ENCODE assay signal across 12 cellular contexts in the genomic region with DNA sequence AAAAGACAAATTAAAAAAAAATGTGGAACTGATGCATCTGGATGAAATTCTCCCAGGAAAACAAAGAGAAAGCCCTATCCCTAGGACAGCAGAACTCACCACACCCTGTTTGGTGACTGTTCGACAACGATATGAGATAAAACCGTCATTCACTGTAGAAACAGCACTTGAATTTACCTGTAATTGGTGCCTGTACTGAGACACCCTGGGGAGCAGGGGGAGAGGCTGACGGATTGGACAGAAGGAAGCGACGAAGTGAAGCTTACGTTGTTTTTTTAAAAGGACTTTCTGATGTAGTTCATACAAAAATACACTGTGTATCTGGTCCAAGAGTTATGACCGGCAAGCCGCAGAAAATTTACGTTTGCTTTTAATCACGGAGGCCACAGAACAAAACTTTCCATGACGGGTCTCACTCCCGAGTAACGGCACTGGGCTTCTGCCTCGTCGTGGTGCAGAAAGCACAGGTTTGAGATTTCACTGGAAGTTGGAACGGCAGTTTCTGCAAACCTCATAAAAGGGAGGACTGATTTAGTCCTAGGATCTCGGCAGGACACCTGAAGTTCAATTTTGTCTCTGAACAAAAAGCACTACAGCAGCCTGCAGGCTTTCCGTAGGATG. TPM values are rescaled to one million over a fixed set of nuclear protein-coding genes. Genes with fewer than 3 reads are reported as not detected.
DNase-seq lines count a peak whose midpoint lies in the region; ATAC-seq and TF ChIP-seq lines count a peak whose summit lies in the region.
"Had no signal": no experiment of that assay in that cellular context is flagged by ENCODE, and none has a peak within 500 bp of the region (broad histone marks: within the 10 kb centered on the region; RNA-seq: fewer than 3 reads in every experiment).

No MANE protein-coding gene starts in this region.

- H3K27ac Mint-ChIP-seq in stimulated activated naive CD8-positive, alpha-beta T cell treated with anti-CD3 and anti-CD28 coated beads, Interleukin-15, amount 100 ng/mL, for 72 hours, result no peak overlapping the region
- no peak overlapping the region for H3K27ac Mint-ChIP-seq in CD8-positive, alpha-beta T cell
- no peak overlapping the region for H3K27ac Mint-ChIP-seq in CD4-positive, alpha-beta T cell
- H3K27ac Mint-ChIP-seq: stimulated activated memory B cell treated with anti-CD40 and anti-IgM and Interleukin-4, amounts not matched to agents 10 μg/mL and 1 μg/mL and 100 μg/mL, for 72 hours had no signal

- H3K4me1 ChIP-seq in iPS-20b (ENCODE audit: insufficient read depth, low read length), result peaks cover 25% of the 10 kb centered on the region
- no peaks in the 10 kb centered on the region for H3K4me1 ChIP-seq in CD8-positive, alpha-beta T cell (ENCODE audit: insufficient read depth, low read length)

- CTCF ChIA-PET in CD8-positive, alpha-beta T cell (lab: Charles Lee), result no interaction called here
- CTCF ChIA-PET in CD4-positive, alpha-beta T cell (lab: Charles Lee), result interaction anchor here (1.0 kb wide), 1 partner anchor 27 kb away, joined by 3 read pairs; a partner anchor contains a TSS

- no peaks in the 10 kb centered on the region for H3K9me3 Mint-ChIP-seq in stimulated activated naive CD8-positive, alpha-beta T cell treated with anti-CD3 and anti-CD28 coated beads, Interleukin-15, amount 100 ng/mL, for 72 hours
- no peaks in the 10 kb centered on the region for H3K9me3 Mint-ChIP-seq in CD8-positive, alpha-beta T cell
- no peaks in the 10 kb centered on the region for H3K9me3 Mint-ChIP-seq in CD4-positive, alpha-beta T cell
- H3K9me3 Mint-ChIP-seq: stimulated activated memory B cell treated with anti-CD40 and anti-IgM and Interleukin-4, amounts not matched to agents 10 μg/mL and 1 μg/mL and 100 μg/mL, for 72 hours had no signal

- peak overlapping the region; percentile 12 to 45 for H3K4me3 Mint-ChIP-seq in stimulated activated naive CD8-positive, alpha-beta T cell treated with anti-CD3 and anti-CD28 coated beads, Interleukin-15, amount 100 ng/mL, for 72 hours
- no peak overlapping the region for H3K4me3 Mint-ChIP-seq in CD8-positive, alpha-beta T cell
- H3K4me3 Mint-ChIP-seq in CD4-positive, alpha-beta T cell, result no peak overlapping the region
- H3K4me3 Mint-ChIP-seq: stimulated activated memory B cell treated with anti-CD40 and anti-IgM and Interleukin-4, amounts not matched to agents 10 μg/mL and 1 μg/mL and 100 μg/mL, for 72 hours had no signal

- H3K27ac ChIP-seq in iPS-20b (ENCODE audit: low read length), result no peak overlapping the region
- H3K27ac ChIP-seq in CD8-positive, alpha-beta T cell (ENCODE audit: low read depth, low read length), result no peak overlapping the region
- no peak overlapping the region for H3K27ac ChIP-seq in CD4-positive, alpha-beta T cell (ENCODE audit: low read depth, low read length)
- H3K27ac ChIP-seq: HL-60 had no signal

- H3K4me3 ChIP-seq in WI38 (ENCODE audit: low read depth, low read length) (peak overlapping the region; percentile 37), iPS-20b (ENCODE audit: low read length) (peak overlapping the region; percentile 24; the same call in 1 of the 2 replicates)
- no peak overlapping the region for H3K4me3 ChIP-seq in CD8-positive, alpha-beta T cell (ENCODE audit: low read depth, low read length)

- no peak for TF ChIP-seq CTCF in WI38 (IDR thresholded peaks at IDR 0.05; ENCODE audit: low read depth, low read length)
- no peak for TF ChIP-seq CTCF in CD8-positive, alpha-beta T cell (IDR thresholded peaks at IDR 0.05)
- no peak for TF ChIP-seq CTCF in CD4-positive, alpha-beta T cell (IDR thresholded peaks at IDR 0.05)

- no peak for ATAC-seq in stimulated activated naive CD8-positive, alpha-beta T cell treated with anti-CD3 and anti-CD28 coated beads, Interleukin-15, amount 100 ng/mL, for 72 hours
- no peak for ATAC-seq in CD8-positive, alpha-beta T cell
- ATAC-seq in CD4-positive, alpha-beta T cell (ENCODE audit: poor library complexity), result no peak
- ATAC-seq: stimulated activated memory B cell treated with anti-CD40 and anti-IgM and Interleukin-4, amounts not matched to agents 10 μg/mL and 1 μg/mL and 100 μg/mL, for 72 hours had no signal

- H3K9ac ChIP-seq in iPS-20b (ENCODE audit: low read depth, low read length), result peak overlapping the region; percentile 34; the same call in 1 of the 2 replicates

- no peaks in the 10 kb centered on the region for H3K36me3 Mint-ChIP-seq in CD8-positive, alpha-beta T cell
- H3K36me3 Mint-ChIP-seq in CD4-positive, alpha-beta T cell (ENCODE audit: low read depth), result no peaks in the 10 kb centered on the region
- H3K36me3 Mint-ChIP-seq: stimulated activated memory B cell treated with anti-CD40 and anti-IgM and Interleukin-4, amounts not matched to agents 10 μg/mL and 1 μg/mL and 100 μg/mL, for 72 hours had no signal

- POLR2A ChIA-PET in CD8-positive, alpha-beta T cell (lab: Charles Lee), result no interaction called here
- POLR2A ChIA-PET in CD4-positive, alpha-beta T cell (lab: Charles Lee), result no interaction called here

- no peaks in the 10 kb centered on the region for H3K27me3 ChIP-seq in iPS-20b (ENCODE audit: insufficient read depth, low read length)
- H3K27me3 ChIP-seq in CD8-positive, alpha-beta T cell (ENCODE audit: insufficient read depth, low read length), result no peaks in the 10 kb centered on the region
- H3K27me3 ChIP-seq in CD4-positive, alpha-beta T cell (ENCODE audit: control insufficient read depth, insufficient read depth, low read length), result peaks cover 6% of the 10 kb centered on the region

- no peaks in the 10 kb centered on the region for H3K4me1 Mint-ChIP-seq in stimulated activated naive CD8-positive, alpha-beta T cell treated with anti-CD3 and anti-CD28 coated beads, Interleukin-15, amount 100 ng/mL, for 72 hours
- H3K4me1 Mint-ChIP-seq in CD8-positive, alpha-beta T cell (ENCODE audit: low read depth), result no peaks in the 10 kb centered on the region
- H3K4me1 Mint-ChIP-seq in CD4-positive, alpha-beta T cell (ENCODE audit: low read depth), result no peaks in the 10 kb centered on the region
- H3K4me1 Mint-ChIP-seq: stimulated activated memory B cell treated with anti-CD40 and anti-IgM and Interleukin-4, amounts not matched to agents 10 μg/mL and 1 μg/mL and 100 μg/mL, for 72 hours had no signal

- no peaks in the 10 kb centered on the region for H3K36me3 ChIP-seq in iPS-20b (ENCODE audit: insufficient read depth, low read depth, low read length)
- no peaks in the 10 kb centered on the region for H3K36me3 ChIP-seq in CD8-positive, alpha-beta T cell (ENCODE audit: insufficient read depth, low read length)

- DNase-seq in DMS53 (lab: John Stamatoyannopoulos, UW) (peak; percentile 26), DMS53 treated with DMSO at 0.1 percent for 48 hours (lab: John Stamatoyannopoulos, UW; ENCODE audit: unreplicated experiment) (no peak)
- no peak for DNase-seq in stimulated activated naive CD8-positive, alpha-beta T cell treated with anti-CD3 and anti-CD28 coated beads, Interleukin-15, amount 100 ng/mL, for 72 hours
- no peak for DNase-seq in CD8-positive, alpha-beta T cell
- no peak for DNase-seq in stimulated activated CD4-positive, alpha-beta T cell treated with anti-CD3 and anti-CD28 coated beads, Interleukin-15, amount 100 ng/mL, for 24 hours
- no peak for DNase-seq in CD4-positive, alpha-beta T cell
- DNase-seq: hypothalamus, NCI-H524 had no signal

- H3K9me3 ChIP-seq in iPS-20b (ENCODE audit: insufficient read depth, low read depth, low read length), result no peaks in the 10 kb centered on the region
- H3K9me3 ChIP-seq in CD8-positive, alpha-beta T cell (ENCODE audit: low read length), result no peaks in the 10 kb centered on the region
- H3K9me3 ChIP-seq in CD4-positive, alpha-beta T cell (ENCODE audit: control insufficient read depth, low read length), result no peaks in the 10 kb centered on the region

- peaks cover 63% of the 10 kb centered on the region for H3K27me3 Mint-ChIP-seq in stimulated activated naive CD8-positive, alpha-beta T cell treated with anti-CD3 and anti-CD28 coated beads, Interleukin-15, amount 100 ng/mL, for 72 hours
- peaks cover 42% of the 10 kb centered on the region for H3K27me3 Mint-ChIP-seq in CD8-positive, alpha-beta T cell (ENCODE audit: low read depth)
- H3K27me3 Mint-ChIP-seq in CD4-positive, alpha-beta T cell, result peaks cover 61% of the 10 kb centered on the region

- intact Hi-C loops in CD8-positive, alpha-beta T cell (cut with DNase I, micrococcal nuclease), result loop anchor here in 1 of 2 experiments (10.0 kb wide), 1 partner anchor 235 kb away; no protein-coding TSS in a partner anchor
- intact Hi-C loops in CD4-positive, alpha-beta T cell (cut with DNase I, micrococcal nuclease), result no loop called here

RNA-seq across cellular contexts. Expression of a gene that starts 9.7 kb away (rescaled TPM):
- under 1 TPM; 0.17 to 0.95 TPM for total RNA-seq in CD8-positive, alpha-beta T cell
- total RNA-seq in CD4-positive, alpha-beta T cell, result under 1 TPM; 0.80 to 0.98 TPM

RNA-seq across cellular contexts. Expression of a gene that starts 27.1 kb away (rescaled TPM):
- total RNA-seq in CD8-positive, alpha-beta T cell, result 10 to 100 TPM; 13.2 to 14.0 TPM
- total RNA-seq in CD4-positive, alpha-beta T cell, result 10 to 100 TPM; 10.2 to 10.9 TPM

Comparison
In these comparisons a context has a peak if more than half of its experiments do, and no peak if none do; other contexts are left out.
1. H3K4me3 Mint-ChIP-seq: peak in stimulated activated naive CD8-positive, alpha-beta T cell treated with anti-CD3 and anti-CD28 coated beads, Interleukin-15, amount 100 ng/mL, for 72 hours (2 of 2); none in CD8-positive, alpha-beta T cell (single experiment) and CD4-positive, alpha-beta T cell (single experiment).